In the genomic region with DNA sequence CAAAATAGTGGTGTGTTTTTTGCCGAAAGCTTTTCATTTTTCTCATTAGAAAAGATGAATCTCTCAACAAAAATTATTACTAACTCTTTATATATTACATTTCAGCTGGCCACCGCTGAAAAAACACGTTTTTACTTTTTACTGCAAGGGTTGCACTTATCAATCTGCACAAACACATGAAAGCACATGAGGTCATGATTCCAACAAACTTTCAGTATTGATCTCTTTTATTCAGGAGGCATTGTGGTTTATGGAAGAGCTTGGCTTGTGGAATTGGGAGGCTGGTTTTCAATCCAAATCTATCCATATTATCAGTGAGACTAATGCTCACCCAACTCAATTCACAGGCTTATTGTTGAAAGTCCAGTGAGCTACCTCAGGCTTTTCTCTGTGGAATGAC, we compare ENCODE assay signal across 22 cellular contexts. TPM values are rescaled to one million over a fixed set of nuclear protein-coding genes. Genes with fewer than 3 reads are reported as not detected.
DNase-seq lines count a peak whose midpoint lies in the region; ATAC-seq, FAIRE-seq and TF ChIP-seq lines count a peak whose summit lies in the region.
"Had no signal": no experiment of that assay in that cellular context is flagged by ENCODE, and none has a peak within 500 bp of the region (broad histone marks: within the 10 kb centered on the region; RNA-seq: fewer than 3 reads in every experiment).

No MANE protein-coding gene starts in this region.

- H3K4me1 Mint-ChIP-seq in HFFc6 (ENCODE audit: low read depth): no peaks in the 10 kb centered on the region
- H3K4me1 Mint-ChIP-seq: B cell had no signal

- peak; percentile 31 for DNase-seq in NCI-H82 (lab: John Stamatoyannopoulos, UW)
- DNase-seq in NCI-H82 treated with DMSO at 0.1 percent for 48 hours (lab: John Stamatoyannopoulos, UW; ENCODE audit: unreplicated experiment): no peak
- no peak for DNase-seq in D721Med (ENCODE audit: insufficient read length, low spot score)
- DNase-seq in left lobe of liver (ENCODE audit: low spot score): no peak
- DNase-seq in HFFc6: no peak
- DNase-seq: AML-193; Caco-2; Calu3; CD4-positive, alpha-beta T cell; CD8-positive, alpha-beta T cell; DMS 273 treated with DMSO at 0.1 percent for 48 hours; DMS153; DMS53; DMS79; DND-41; EL; GDM1 had no signal

- peaks cover 4% of the 10 kb centered on the region; the same call in 1 of the 2 replicates for H3K9me3 Mint-ChIP-seq in HFFc6

- TF ChIP-seq CTCF in D721Med (IDR thresholded peaks at IDR 0.05; ENCODE audit: insufficient read depth, missing control alignments): no peak
- no peak for TF ChIP-seq CTCF in HFFc6 (IDR thresholded peaks at IDR 0.05)

- H3K27me3 Mint-ChIP-seq in HFFc6 (ENCODE audit: insufficient read depth): no peaks in the 10 kb centered on the region; the same call in none of the 2 replicates

- no peak overlapping the region for H3K27ac Mint-ChIP-seq in HFFc6
- H3K27ac Mint-ChIP-seq: B cell; CD4-positive, alpha-beta T cell; CD8-positive, alpha-beta T cell had no signal

- H3K4me3 Mint-ChIP-seq in HFFc6: no peak overlapping the region
- H3K4me3 Mint-ChIP-seq: B cell; CD4-positive, alpha-beta T cell; CD8-positive, alpha-beta T cell had no signal

- no peaks in the 10 kb centered on the region for H3K36me3 Mint-ChIP-seq in HFFc6 (ENCODE audit: low read depth)
- H3K36me3 Mint-ChIP-seq: CD8-positive, alpha-beta T cell had no signal

- peak; percentile 61 for FAIRE-seq in D721Med (lab: Jason Lieb, UNC)
- FAIRE-seq: A549, GM12878, GM12892, GM18507 had no signal

- ATAC-seq in left lobe of liver: peak; percentile 43
- ATAC-seq: A549; CD8-positive, alpha-beta T cell; GM12878 had no signal

RNA-seq across cellular contexts. Expression of a gene that starts 20.6 kb away (rescaled TPM):
- total RNA-seq in left lobe of liver: 35.0 TPM
- total RNA-seq in HFFc6 (2021; fragmentation: NEBNext Ultra II Directional; extraction: Animal tissue kit (Norgen Biotek cat#: 25700)): 10 to 100 TPM; 36.4 to 50.4 (median 44.9) TPM
